In the genomic region with DNA sequence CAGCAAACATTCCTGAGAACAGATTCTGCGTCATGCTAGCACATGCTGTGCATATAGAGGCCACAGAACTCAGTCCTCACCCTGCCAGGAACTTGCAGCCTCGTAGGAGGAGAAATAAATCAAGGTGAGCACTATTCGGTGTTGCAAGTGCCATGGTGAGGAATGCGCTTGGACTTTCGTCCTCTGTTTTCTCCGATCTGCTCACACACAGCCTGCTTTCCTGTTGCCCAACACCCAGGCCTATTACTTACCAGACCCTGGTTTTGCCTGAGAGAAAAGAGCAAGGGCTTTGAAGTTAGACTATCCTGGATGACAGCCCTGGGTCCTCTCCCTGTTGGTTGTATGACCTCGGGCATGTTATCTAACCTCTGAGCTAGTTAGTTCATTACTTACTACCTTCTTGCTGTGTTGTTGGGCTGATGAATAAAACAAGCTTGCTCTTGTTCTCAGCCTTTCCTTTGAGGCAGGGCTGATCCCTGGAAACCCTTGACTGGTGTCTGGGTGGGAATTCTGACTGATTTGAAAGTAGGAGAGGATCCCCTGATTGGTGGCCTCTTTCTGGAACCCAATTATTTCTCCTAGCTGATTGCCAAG, we compare ENCODE assay signal across 17 cellular contexts. TPM values are rescaled to one million over a fixed set of nuclear protein-coding genes. Genes with fewer than 3 reads are reported as not detected.
DNase-seq lines count a peak whose midpoint lies in the region; ATAC-seq, FAIRE-seq and TF ChIP-seq lines count a peak whose summit lies in the region.
"Had no signal": no experiment of that assay in that cellular context is flagged by ENCODE, and none has a peak within 500 bp of the region (broad histone marks: within the 10 kb centered on the region; RNA-seq: fewer than 3 reads in every experiment).

No MANE protein-coding gene starts in this region.

- TF ChIP-seq CTCF in keratinocyte (optimal IDR thresholded peaks at IDR 0.05 in 1 of 3, IDR thresholded peaks at IDR 0.05 in 1 of 3, conservative IDR thresholded peaks at IDR 0.05 in 1 of 3; ENCODE audit: extremely low read depth in 1 of 3, insufficient read depth in 2 of 3, low read length in 3 of 3) (no peak), omental fat pad (IDR thresholded peaks at IDR 0.05) (no peak), vagina (IDR thresholded peaks at IDR 0.05) (no peak)

- peaks cover 34% of the 10 kb centered on the region for H3K79me2 ChIP-seq in keratinocyte (ENCODE audit: control insufficient read depth, insufficient read depth, low read length)

- peak overlapping the region; percentile 63 for H3K4me2 ChIP-seq in keratinocyte (ENCODE audit: control insufficient read depth, extremely low read depth, insufficient read depth, low read depth, low read length)

- H3K36me3 ChIP-seq in keratinocyte (ENCODE audit: control insufficient read depth in 2 of 2, extremely low read depth in 1 of 2, insufficient read depth in 2 of 2, low read length in 2 of 2), result peaks cover 3 to 5% of the 10 kb centered on the region in 2 experiments
- H3K36me3 ChIP-seq in vagina, result no peaks in the 10 kb centered on the region
- H3K36me3 ChIP-seq: pancreas had no signal

- H2AFZ ChIP-seq in keratinocyte (ENCODE audit: control insufficient read depth, low read length), result peak overlapping the region; percentile 31

- ATAC-seq in omental fat pad (ENCODE audit: low FRiP score), result peak; percentile 70
- no peak for ATAC-seq in GM21526 (IDR thresholded peaks at IDR 0.05; ENCODE audit: low FRiP score, unreplicated experiment)
- ATAC-seq: K562; pancreas; stimulated activated naive CD8-positive, alpha-beta T cell treated with anti-CD3 and anti-CD28 coated beads, Interleukin-15, Interleukin-2, amounts not matched to agents 100 U/mL and 50 U/mL, for 24 hours had no signal

- DNase-seq in amniotic epithelial cell (ENCODE audit: low read depth), result peak; percentile 96
- no peak for DNase-seq in keratinocyte (ENCODE audit: low read depth, low spot score)
- DNase-seq in omental fat pad (ENCODE audit: low spot score), result no peak
- no peak for DNase-seq in vagina (ENCODE audit: extremely low spot score in 2 of 2)
- DNase-seq in iPS-NIHi11 (ENCODE audit: low spot score), result no peak
- no peak for DNase-seq in amygdala (lab: John Stamatoyannopoulos, UW)
- DNase-seq: DMS 273 treated with DMSO at 0.1 percent for 48 hours; dorsolateral prefrontal cortex; HFFc6; NCI-H1092; pancreas; stimulated activated naive CD8-positive, alpha-beta T cell treated with anti-CD3 and anti-CD28 coated beads, Interleukin-15, Interleukin-2, amounts not matched to agents 100 U/mL and 50 U/mL, for 24 hours had no signal

- no peaks in the 10 kb centered on the region for H3K9me1 ChIP-seq in keratinocyte (ENCODE audit: control insufficient read depth, extremely low read depth, insufficient read depth, low read length)

- intact Hi-C loops in vagina (cut with DNase I), result no loop called here

- H3K4me3 ChIP-seq in keratinocyte (ENCODE audit: control insufficient read depth in 2 of 3, extremely low read depth in 1 of 3, insufficient read depth in 2 of 3, low read depth in 1 of 3, low read length in 3 of 3), result peak overlapping the region; percentile 3 to 43 (median 31)
- no peak overlapping the region for H3K4me3 ChIP-seq in vagina
- H3K4me3 ChIP-seq: dorsolateral prefrontal cortex, K562, pancreas had no signal

- no peaks in the 10 kb centered on the region for H4K20me1 ChIP-seq in keratinocyte (ENCODE audit: control insufficient read depth, extremely low read depth, insufficient read depth, low read length)

- H3K4me1 ChIP-seq in keratinocyte (ENCODE audit: control insufficient read depth, extremely low read depth, insufficient read depth, low read length) (peaks cover 57% of the 10 kb centered on the region), vagina (peaks cover 56% of the 10 kb centered on the region)

- no peak for TF ChIP-seq POLR2A in vagina (IDR thresholded peaks at IDR 0.05)

- dilution Hi-C loops in keratinocyte (cut with MboI; ENCODE audit: extremely low pct_ligation_motif_present, low sequenced_read_pairs), result no loop called here

- H3K9me3 ChIP-seq in keratinocyte (ENCODE audit: control insufficient read depth, low read depth, low read length) (no peaks in the 10 kb centered on the region), vagina (no peaks in the 10 kb centered on the region)
- H3K9me3 ChIP-seq: pancreas had no signal

- no peaks in the 10 kb centered on the region for H3K27me3 ChIP-seq in keratinocyte (ENCODE audit: control insufficient read depth, extremely low read depth, insufficient read depth, low read length)
- H3K27me3 ChIP-seq in vagina, result no peaks in the 10 kb centered on the region
- H3K27me3 ChIP-seq: dorsolateral prefrontal cortex, pancreas had no signal

- peak overlapping the region; percentile 68 for H3K9ac ChIP-seq in keratinocyte (ENCODE audit: control insufficient read depth, extremely low read depth, insufficient read depth, low read length)

- peak; percentile 76 for FAIRE-seq in keratinocyte (lab: Jason Lieb, UNC)
- FAIRE-seq: K562, pancreas had no signal

- H3K27ac ChIP-seq in keratinocyte (ENCODE audit: control insufficient read depth, insufficient read depth, low read length), result peak overlapping the region; percentile 89
- H3K27ac ChIP-seq in vagina, result peak overlapping the region; percentile 58
- H3K27ac ChIP-seq: dorsolateral prefrontal cortex, VCaP had no signal

RNA-seq across cellular contexts. Expression of a gene that starts 2.9 kb away (rescaled TPM):
- polyA plus RNA-seq in keratinocyte, result 57.6 to 102 TPM (median 71.9 TPM) in 3 replicates
- 101 TPM for polyA plus RNA-seq in keratinocyte (2011; ENCODE audit: low read depth)
- polyA plus RNA-seq in keratinocyte (2011; cell fraction: cytosol; rRNA removed), result 44.9 and 50.9 TPM in 2 replicates
- polyA plus RNA-seq in keratinocyte (2011; cell fraction: nucleus; rRNA removed), result 241 and 303 TPM in 2 replicates
- polyA plus RNA-seq in keratinocyte (2012; ENCODE audit: low replicate concordance), result 46.5 and 47.5 TPM in 2 replicates
- polyA minus RNA-seq in keratinocyte, result 92.0 to 164 TPM (median 110 TPM) in 3 replicates
- 35.7 TPM for polyA minus RNA-seq in keratinocyte (2011; cell fraction: cytosol; rRNA and poly(A)+ RNA removed)
- polyA minus RNA-seq in keratinocyte (2011; cell fraction: nucleus; rRNA and poly(A)+ RNA removed), result 93.2 and 125 TPM in 2 replicates
- 100 to 1,000 TPM in 1 of 4 donors, 10 to 100 TPM in 3; 36.6 to 140 (median 65.3) TPM for total RNA-seq in omental fat pad
- 56.0 TPM for total RNA-seq in vagina

RNA-seq across cellular contexts. Expression of a gene that starts 31.6 kb away (rescaled TPM):
- 90.4 to 162 TPM (median 152 TPM) in 3 replicates for polyA plus RNA-seq in keratinocyte
- 25.2 TPM for polyA plus RNA-seq in keratinocyte (2011; ENCODE audit: low read depth)
- 134 and 193 TPM in 2 replicates for polyA plus RNA-seq in keratinocyte (2011; cell fraction: cytosol; rRNA removed)
- 99.4 and 102 TPM in 2 replicates for polyA plus RNA-seq in keratinocyte (2011; cell fraction: nucleus; rRNA removed)
- polyA plus RNA-seq in keratinocyte (2012; ENCODE audit: low replicate concordance), result 52.5 and 197 TPM in 2 replicates
- polyA minus RNA-seq in keratinocyte, result 122 to 199 TPM (median 164 TPM) in 3 replicates
- 102 TPM for polyA minus RNA-seq in keratinocyte (2011; cell fraction: cytosol; rRNA and poly(A)+ RNA removed)
- 38.3 and 62.2 TPM in 2 replicates for polyA minus RNA-seq in keratinocyte (2011; cell fraction: nucleus; rRNA and poly(A)+ RNA removed)
- 100 to 1,000 TPM in 3 of 4 donors, 10 to 100 TPM in 1; 53.6 to 193 (median 102) TPM for total RNA-seq in omental fat pad
- total RNA-seq in vagina, result 49.6 TPM

RNA-seq across cellular contexts. Expression of a gene that starts 39.8 kb away (rescaled TPM):
- not detected in 3 replicates for polyA plus RNA-seq in keratinocyte
- polyA plus RNA-seq in keratinocyte (2011; ENCODE audit: low read depth), result not detected
- not detected in 2 replicates for polyA plus RNA-seq in keratinocyte (2011; cell fraction: cytosol; rRNA removed)
- polyA plus RNA-seq in keratinocyte (2011; cell fraction: nucleus; rRNA removed), result not detected in 2 replicates
- polyA plus RNA-seq in keratinocyte (2012; ENCODE audit: low replicate concordance), result 0.48 and 0.80 TPM in 2 replicates
- polyA minus RNA-seq in keratinocyte, result not detected in 3 replicates
- not detected for polyA minus RNA-seq in keratinocyte (2011; cell fraction: cytosol; rRNA and poly(A)+ RNA removed)
- polyA minus RNA-seq in keratinocyte (2011; cell fraction: nucleus; rRNA and poly(A)+ RNA removed), result not detected in 2 replicates
- total RNA-seq in omental fat pad (not detected), vagina (not detected)
- total RNA-seq: HFFc6, K562, mononuclear cell, RPMI7951 had no signal
- polyA plus RNA-seq: K562 had no signal

RNA-seq across cellular contexts. Expression of a gene that starts 49.7 kb away (rescaled TPM):
- 25.5 to 28.5 TPM (median 28.2 TPM) in 3 replicates for polyA plus RNA-seq in keratinocyte
- polyA plus RNA-seq in keratinocyte (2011; ENCODE audit: low read depth), result 11.0 TPM
- polyA plus RNA-seq in keratinocyte (2011; cell fraction: cytosol; rRNA removed), result 14.4 and 15.4 TPM in 2 replicates
- 58.5 and 61.1 TPM in 2 replicates for polyA plus RNA-seq in keratinocyte (2011; cell fraction: nucleus; rRNA removed)
- 20.2 and 28.1 TPM in 2 replicates for polyA plus RNA-seq in keratinocyte (2012; ENCODE audit: low replicate concordance)
- 15.0 to 22.0 TPM (median 20.6 TPM) in 3 replicates for polyA minus RNA-seq in keratinocyte
- polyA minus RNA-seq in keratinocyte (2011; cell fraction: cytosol; rRNA and poly(A)+ RNA removed), result 16.1 TPM
- 22.8 and 23.6 TPM in 2 replicates for polyA minus RNA-seq in keratinocyte (2011; cell fraction: nucleus; rRNA and poly(A)+ RNA removed)
- total RNA-seq in omental fat pad, result 10 to 100 TPM; 18.7 to 25.9 (median 23.4) TPM
- 37.3 TPM for total RNA-seq in vagina

RNA-seq across cellular contexts. Expression of a gene that starts 55.9 kb away (rescaled TPM):
- polyA plus RNA-seq in keratinocyte, result 1.6 to 5.6 TPM (median 4.7 TPM) in 3 replicates
- not detected for polyA plus RNA-seq in keratinocyte (2011; ENCODE audit: low read depth)
- 1.1 and 1.2 TPM in 2 replicates for polyA plus RNA-seq in keratinocyte (2011; cell fraction: cytosol; rRNA removed)
- 7.0 and 7.7 TPM in 2 replicates for polyA plus RNA-seq in keratinocyte (2011; cell fraction: nucleus; rRNA removed)
- 0.31 and 3.6 TPM in 2 replicates for polyA plus RNA-seq in keratinocyte (2012; ENCODE audit: low replicate concordance)
- polyA minus RNA-seq in keratinocyte, result 1.1 to 4.0 TPM (median 1.4 TPM) in 3 replicates
- polyA minus RNA-seq in keratinocyte (2011; cell fraction: cytosol; rRNA and poly(A)+ RNA removed), result not detected
- polyA minus RNA-seq in keratinocyte (2011; cell fraction: nucleus; rRNA and poly(A)+ RNA removed), result 0.32 and 3.1 TPM in 2 replicates
- total RNA-seq in omental fat pad, result 1 to 10 TPM in 1 of 4 donors, not detected in 3; 1.1 TPM
- total RNA-seq in vagina, result 2.9 TPM

Comparison
In these comparisons a context has a peak if more than half of its experiments do, and no peak if none do; other contexts are left out.
1. H3K4me3 ChIP-seq: peak in keratinocyte (3 of 3); none in vagina (0 of 2).